9 cellular contexts compared by ENCODE assay signal in genomic region chr16:89031715-89032659, GRCh38.
DNase-seq lines count a peak whose midpoint lies in the region; ATAC-seq lines count a peak whose summit lies in the region.
"Had no signal": no experiment of that assay in that cellular context is flagged by ENCODE, and none has a peak within 500 bp of the region (broad histone marks: within the 10 kb centered on the region; RNA-seq: fewer than 3 reads in every experiment).

No MANE protein-coding gene starts in this region.

- H3K9me3 Mint-ChIP-seq in T-helper 1 cell treated with Interleukin-12 subunit alpha and Interleukin-12 subunit beta and Interleukin-4 antibody, amounts not matched to agents 30 μg/mL and 1 μg/mL, for 36 hours, result peaks cover 19% of the 10 kb centered on the region

- no peaks in the 10 kb centered on the region for H3K27me3 Mint-ChIP-seq in T-helper 1 cell treated with Interleukin-12 subunit alpha and Interleukin-12 subunit beta and Interleukin-4 antibody, amounts not matched to agents 30 μg/mL and 1 μg/mL, for 36 hours (ENCODE audit: low read depth)

- peak overlapping the region; percentile 92 for H3K27ac Mint-ChIP-seq in T-helper 1 cell treated with Interleukin-12 subunit alpha and Interleukin-12 subunit beta and Interleukin-4 antibody, amounts not matched to agents 30 μg/mL and 1 μg/mL, for 36 hours

- DNase-seq in Ammon's horn (ENCODE audit: low spot score) (peak; percentile 77), AG08395 (ENCODE audit: low spot score) (no peak), inferior parietal cortex (ENCODE audit: extremely low spot score) (no peak)
- peak; percentile 76 for DNase-seq in central memory CD4-positive, alpha-beta T cell
- DNase-seq in stimulated activated CD4-positive, alpha-beta T cell treated with anti-CD3 and anti-CD28 coated beads, Interleukin-4, amount 100 ng/mL, for 4 hours, result peak; percentile 27 to 55

- H3K4me1 Mint-ChIP-seq in T-helper 1 cell treated with Interleukin-12 subunit alpha and Interleukin-12 subunit beta and Interleukin-4 antibody, amounts not matched to agents 30 μg/mL and 1 μg/mL, for 36 hours (ENCODE audit: low read depth), result peaks cover 35% of the 10 kb centered on the region

- H3K36me3 Mint-ChIP-seq in T-helper 1 cell treated with Interleukin-12 subunit alpha and Interleukin-12 subunit beta and Interleukin-4 antibody, amounts not matched to agents 30 μg/mL and 1 μg/mL, for 36 hours (ENCODE audit: low read depth), result peaks cover 13% of the 10 kb centered on the region

- peak overlapping the region; percentile 61 for H3K4me3 Mint-ChIP-seq in T-helper 1 cell treated with Interleukin-12 subunit alpha and Interleukin-12 subunit beta and Interleukin-4 antibody, amounts not matched to agents 30 μg/mL and 1 μg/mL, for 36 hours

- ATAC-seq in GM21737 (IDR thresholded peaks at IDR 0.05; ENCODE audit: unreplicated experiment), result peak; percentile 85
- ATAC-seq in GM18498 (IDR thresholded peaks at IDR 0.05; ENCODE audit: unreplicated experiment), result no peak
- ATAC-seq: gastrocnemius medialis had no signal

Comparison
In these comparisons a context has a peak if more than half of its experiments do, and no peak if none do; other contexts are left out.
1. DNase-seq: peak in Ammon's horn (single experiment), central memory CD4-positive, alpha-beta T cell (single experiment) and stimulated activated CD4-positive, alpha-beta T cell treated with anti-CD3 and anti-CD28 coated beads, Interleukin-4, amount 100 ng/mL, for 4 hours (2 of 2); none in AG08395 (single experiment) and inferior parietal cortex (single experiment).